18 cellular contexts compared by ENCODE assay signal in genomic region chrX:44784241-44784640, GRCh38. TPM values are rescaled to one million over a fixed set of nuclear protein-coding genes. Genes with fewer than 3 reads are reported as not detected.
A peak's percentile ranks its signal among the peaks of the same experiment; 100 is the strongest.
DNase-seq lines count a peak whose midpoint lies in the region; ATAC-seq, FAIRE-seq and TF ChIP-seq lines count a peak whose summit lies in the region.
"Had no signal": no experiment of that assay in that cellular context is flagged by ENCODE, and none has a peak within 500 bp of the region (broad histone marks: within the 10 kb centered on the region; RNA-seq: fewer than 3 reads in every experiment).

No MANE protein-coding gene starts in this region.

- no peaks in the 10 kb centered on the region for H3K4me1 ChIP-seq in endothelial cell of umbilical vein (ENCODE audit: control insufficient read depth, extremely low read depth, insufficient read depth, low read length)
- H3K4me1 ChIP-seq: BLaER1 had no signal

- no peaks in the 10 kb centered on the region for H3K27me3 ChIP-seq in endothelial cell of umbilical vein (ENCODE audit: control insufficient read depth in 2 of 2, insufficient read depth in 2 of 2, low read length in 2 of 2)
- H3K27me3 ChIP-seq: BLaER1, MG63 had no signal

- H3K4me3 ChIP-seq in GM12865 (ENCODE audit: low read depth, low read length) (no peak overlapping the region), endothelial cell of umbilical vein (replicated peaks in 1 of 3; ENCODE audit: insufficient read depth in 1 of 3, low read depth in 1 of 3, low read length in 3 of 3) (no peak overlapping the region)
- H3K4me3 ChIP-seq: BLaER1, MG63 had no signal

- H3K9ac ChIP-seq in endothelial cell of umbilical vein (replicated peaks; ENCODE audit: extremely low read depth, insufficient read depth, low read length) = no peak overlapping the region
- H3K9ac ChIP-seq: BLaER1, KMS-11 had no signal

- intact Hi-C loops in endothelial cell of umbilical vein (cut with micrococcal nuclease) = no loop called here
- intact Hi-C loops in left cardiac atrium (cut with DNase I) = no loop called here

- no peak for ATAC-seq in left cardiac atrium

- BruUV-seq in endothelial cell of umbilical vein (replicated peaks; lab: Mats Ljungman, UMichigan) = no TSS peak

- H3K36me3 ChIP-seq in endothelial cell of umbilical vein (ENCODE audit: control insufficient read depth in 2 of 2, extremely low read depth in 1 of 2, insufficient read depth in 2 of 2, low read length in 2 of 2) = no peaks in the 10 kb centered on the region
- H3K36me3 ChIP-seq: BLaER1, MG63 had no signal

- CTCF ChIA-PET in endothelial cell of umbilical vein (lab: Charles Lee) (no interaction called here), HEK293T (lab: Yijun Ruan, JAX) (no interaction called here)

- DNase-seq in GM12865 (ENCODE audit: low read depth) = peak; percentile 7
- peak; percentile 14 for DNase-seq in NCI-H69 (lab: John Stamatoyannopoulos, UW)
- DNase-seq in endothelial cell of umbilical vein (ENCODE audit: low read depth, low spot score) = peak; percentile 49
- no peak for DNase-seq in central memory CD4-positive, alpha-beta T cell
- no peak for DNase-seq in SW 1271 (lab: John Stamatoyannopoulos, UW)
- no peak for DNase-seq in HEK293T (ENCODE audit: extremely low spot score)
- DNase-seq in left cardiac atrium = no peak
- DNase-seq: CD8-positive, alpha-beta memory T cell; MG63; NCI-H1105; NCI-H187 treated with DMSO at 0.1 percent for 48 hours; NCI-H2171 treated with DMSO at 0.1 percent for 48 hours; SIG-M5 had no signal

- no peak for TF ChIP-seq CTCF in GM12865 (IDR thresholded peaks at IDR 0.05; ENCODE audit: insufficient read depth, low read depth, low read length, missing control alignments)
- no peak for TF ChIP-seq CTCF in endothelial cell of umbilical vein (IDR thresholded peaks at IDR 0.05; ENCODE audit: extremely low read depth in 1 of 2, insufficient read depth in 1 of 2, low read depth in 1 of 2, low read length in 2 of 2)

- no peak for TF ChIP-seq POLR2A in endothelial cell of umbilical vein (IDR thresholded peaks at IDR 0.05; ENCODE audit: low read depth, low read length)

- H4K20me1 ChIP-seq in endothelial cell of umbilical vein (replicated peaks; ENCODE audit: control insufficient read depth, extremely low read depth, insufficient read depth, low read length) = no peaks in the 10 kb centered on the region
- H4K20me1 ChIP-seq: BLaER1 had no signal

- no peak overlapping the region for H3K4me2 ChIP-seq in endothelial cell of umbilical vein (ENCODE audit: insufficient read depth, low read length)
- H3K4me2 ChIP-seq: BLaER1, KMS-11 had no signal

- H3K27ac ChIP-seq in endothelial cell of umbilical vein (ENCODE audit: insufficient read depth, low read depth, low read length) = no peak overlapping the region
- H3K27ac ChIP-seq: BLaER1, HL-60, KMS-11 had no signal

- H3K79me2 ChIP-seq in endothelial cell of umbilical vein (ENCODE audit: control insufficient read depth, insufficient read depth, low read length) = no peaks in the 10 kb centered on the region

- no peaks in the 10 kb centered on the region for H3K9me1 ChIP-seq in endothelial cell of umbilical vein (replicated peaks; ENCODE audit: control insufficient read depth, extremely low read depth, insufficient read depth, low read length)

- dilution Hi-C loops in endothelial cell of umbilical vein (cut with MboI; ENCODE audit: extremely low pct_ligation_motif_present, low sequenced_read_pairs) = no loop called here

- FAIRE-seq in endothelial cell of umbilical vein (lab: Jason Lieb, UNC) = peak; percentile 69
- FAIRE-seq: GM12892 had no signal

- no peak overlapping the region for H2AFZ ChIP-seq in endothelial cell of umbilical vein (ENCODE audit: low read depth, low read length)

- POLR2A ChIA-PET in endothelial cell of umbilical vein (lab: Charles Lee) (no interaction called here), HEK293T (lab: Yijun Ruan, JAX) (no interaction called here)

- no peaks in the 10 kb centered on the region for H3K9me3 ChIP-seq in endothelial cell of umbilical vein (replicated peaks; ENCODE audit: control insufficient read depth, insufficient read depth, low read length)
- H3K9me3 ChIP-seq: BLaER1, MG63 had no signal

TF ChIP-seq in endothelial cell of umbilical vein, 7 proteins besides CTCF, POLR2A, EP300 and RAD21:
- no peak for TF ChIP-seq GATA2 (IDR thresholded peaks at IDR 0.05; ENCODE audit: insufficient read depth, insufficient read length, low read depth, low read length)
- no peak for TF ChIP-seq POLR2AphosphoS5 (IDR thresholded peaks at IDR 0.05; ENCODE audit: insufficient read depth, low read depth, low read length)
- no peak for TF ChIP-seq EZH2 (IDR thresholded peaks at IDR 0.05; ENCODE audit: borderline replicate concordance, low read depth, low read length, severe bottlenecking)
- no peak for TF ChIP-seq MYC (IDR thresholded peaks at IDR 0.05; ENCODE audit: low read depth, low read length)
- TF ChIP-seq JUN (IDR thresholded peaks at IDR 0.05; ENCODE audit: borderline replicate concordance, insufficient read depth, insufficient read length, low read depth) = no peak
- no peak for TF ChIP-seq FOS (IDR thresholded peaks at IDR 0.05; ENCODE audit: borderline replicate concordance, insufficient read depth, low read length)
- no peak for TF ChIP-seq MAX (IDR thresholded peaks at IDR 0.05; ENCODE audit: insufficient read depth, insufficient read length)

TF ChIP-seq in HEK293T, 16 proteins besides CTCF, POLR2A, EP300 and RAD21:
- TF ChIP-seq L3MBTL2 (conservative IDR thresholded peaks at IDR 0.05) (no peak), FOXM1 (IDR thresholded peaks at IDR 0.05; ENCODE audit: borderline replicate concordance) (no peak), HDGF (IDR thresholded peaks at IDR 0.05; ENCODE audit: borderline replicate concordance) (no peak)

RNA-seq across cellular contexts. Expression of gene DUSP21, which starts 59.6 kb away (rescaled TPM):
- total RNA-seq in endothelial cell of umbilical vein (not detected in 2 replicates), left cardiac atrium (not detected)
- not detected in 2 replicates for polyA plus RNA-seq in endothelial cell of umbilical vein
- not detected in 2 replicates for polyA plus RNA-seq in endothelial cell of umbilical vein (2011; cell fraction: cytosol; rRNA removed)
- polyA plus RNA-seq in endothelial cell of umbilical vein (2011; cell fraction: nucleus; rRNA removed) = not detected in 2 replicates
- not detected in 2 replicates for polyA plus RNA-seq in endothelial cell of umbilical vein (2012)
- not detected in 2 replicates for polyA minus RNA-seq in endothelial cell of umbilical vein
- polyA minus RNA-seq in endothelial cell of umbilical vein (2011; cell fraction: cytosol; rRNA and poly(A)+ RNA removed) = not detected
- not detected in 2 replicates for polyA minus RNA-seq in endothelial cell of umbilical vein (2011; cell fraction: nucleus; rRNA and poly(A)+ RNA removed)
- total RNA-seq: CD8-positive, alpha-beta memory T cell; NCI-H460 had no signal
- polyA plus RNA-seq: CD8-positive, alpha-beta memory T cell had no signal

Comparison
In these comparisons a context has a peak if more than half of its experiments do, and no peak if none do; other contexts are left out.
1. DNase-seq: peak in GM12865 (single experiment), NCI-H69 (single experiment) and endothelial cell of umbilical vein (single experiment); none in central memory CD4-positive, alpha-beta T cell (single experiment), SW 1271 (0 of 2), HEK293T (single experiment) and left cardiac atrium (single experiment).